Comparison of ENCODE assay signal across 8 cellular contexts in the genomic region with DNA sequence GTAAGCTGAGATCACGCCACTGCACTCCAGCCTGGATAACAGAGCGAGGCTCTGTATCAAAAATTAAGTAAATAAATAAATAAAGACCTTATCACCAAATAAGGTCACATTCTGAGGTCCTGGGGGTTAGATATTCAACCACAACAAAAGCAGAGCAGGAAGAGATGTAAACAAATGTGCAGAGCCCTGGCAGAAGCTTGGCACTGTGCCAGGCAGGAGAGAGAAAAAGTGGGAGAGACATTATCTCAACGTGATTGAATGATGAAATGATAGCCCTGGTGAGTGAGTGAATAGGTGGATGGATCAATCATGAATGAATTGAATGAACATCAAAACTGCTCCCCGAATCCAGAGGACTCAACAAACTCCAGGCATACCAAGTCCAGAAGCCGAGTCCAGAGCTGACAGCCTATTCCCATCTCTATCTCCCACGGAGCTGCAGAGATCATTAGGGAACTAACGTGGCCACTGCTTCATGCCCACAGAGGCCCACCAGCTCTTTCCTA.
A peak's percentile ranks its signal among the peaks of the same experiment; 100 is the strongest.
DNase-seq lines count a peak whose midpoint lies in the region; ATAC-seq and TF ChIP-seq lines count a peak whose summit lies in the region.

No MANE protein-coding gene starts in this region.

- intact Hi-C loops in sciatic nerve (cut with DNase I), result loop anchor here (10.0 kb wide), 1 partner anchor 383 kb away; no protein-coding TSS in a partner anchor

- no peaks in the 10 kb centered on the region for H3K27me3 ChIP-seq in HL-60 (ENCODE audit: insufficient read depth, poor library complexity, severe bottlenecking)

- peak overlapping the region; percentile 5; the same call in 1 of the 2 replicates for H3K4me3 ChIP-seq in HL-60 (replicated peaks; ENCODE audit: insufficient read depth, low read length)

- no peak for TF ChIP-seq CTCF in HL-60 (IDR thresholded peaks at IDR 0.05; ENCODE audit: insufficient read depth, low read length)

- H3K27ac ChIP-seq in HL-60 (replicated peaks), result peak overlapping the region; percentile 99

- DNase-seq in HL-60 (ENCODE audit: low read depth in 1 of 2, low spot score in 1 of 2), result no peak
- peak; percentile 41 for DNase-seq in NCI-H774 (lab: John Stamatoyannopoulos, UW)
- peak; percentile 73 for DNase-seq in dermis blood vessel endothelial cell
- DNase-seq in sciatic nerve (ENCODE audit: low spot score), result peak; percentile 62
- DNase-seq in NCI-H526 (lab: John Stamatoyannopoulos, UW), result no peak

- ATAC-seq in sciatic nerve, result no peak
- ATAC-seq in GM19324 (IDR thresholded peaks at IDR 0.05; ENCODE audit: low FRiP score, unreplicated experiment), result no peak
- no peak for ATAC-seq in HG03280 (IDR thresholded peaks at IDR 0.05; ENCODE audit: unreplicated experiment)
- no peak for ATAC-seq in GM19328 (IDR thresholded peaks at IDR 0.05; ENCODE audit: unreplicated experiment)

Comparison
In these comparisons a context has a peak if more than half of its experiments do, and no peak if none do; other contexts are left out.
1. DNase-seq: peak in NCI-H774 (single experiment), dermis blood vessel endothelial cell (single experiment) and sciatic nerve (single experiment); none in HL-60 (0 of 2) and NCI-H526 (0 of 2).